30 cellular contexts compared by ENCODE assay signal in genomic region chr2:158140201-158140600, GRCh38. TPM values are rescaled to one million over a fixed set of nuclear protein-coding genes. Genes with fewer than 3 reads are reported as not detected.
"Had no signal": no experiment of that assay in that cellular context is flagged by ENCODE, and none has a peak within 500 bp of the region (broad histone marks: within the 10 kb centered on the region; RNA-seq: fewer than 3 reads in every experiment).

No MANE protein-coding gene starts in this region.

- DNase-seq: activated B cell treated with CpG ODN at 0.5 μM for 24 hours; activated CD4-positive, alpha-beta memory T cell treated with anti-CD3 and anti-CD28 coated beads for 36 hours; activated CD4-positive, alpha-beta T cell treated with anti-CD3 and anti-CD28 coated beads for 4 hours; activated CD4-positive, alpha-beta T cell treated with anti-CD3 and anti-CD28 coated beads, Interleukin-2, amount 10 ng/mL, durations not matched to agents 24 days and 14 days; activated CD4-positive, alpha-beta T cell treated with anti-CD3 and anti-CD28 coated beads, Interleukin-2, amount 50 U/mL, for 1 hour; activated CD4-positive, alpha-beta T cell treated with anti-CD3 and anti-CD28 coated beads, Interleukin-2, amount 50 U/mL, for 4 hours; activated CD4-positive, CD25-positive, alpha-beta regulatory T cell treated with anti-CD3 and anti-CD28 coated beads, Interleukin-2, amount 50 U/mL, for 72 hours; activated CD8-positive, alpha-beta memory T cell treated with anti-CD3 and anti-CD28 coated beads, Interleukin-2, amount 50 U/mL, for 4 hours; activated CD8-positive, alpha-beta T cell treated with anti-CD3 and anti-CD28 coated beads for 36 hours; activated effector memory CD4-positive, alpha-beta T cell treated with anti-CD3 and anti-CD28 coated beads, Interleukin-2, amount 50 U/mL, for 16 hours; activated gamma-delta T cell treated with Interleukin-2 at 50 U/mL for 16 hours; activated naive CD4-positive, alpha-beta T cell; activated naive CD4-positive, alpha-beta T cell treated with anti-CD3 and anti-CD28 coated beads for 36 hours; activated naive CD4-positive, alpha-beta T cell treated with anti-CD3 and anti-CD28 coated beads, Interleukin-2, amount 50 U/mL, for 16 hours; activated naive CD8-positive, alpha-beta T cell treated with anti-CD3 and anti-CD28 coated beads for 36 hours; activated T-cell treated with anti-CD3 and anti-CD28 coated beads for 4 hours; activated T-cell treated with anti-CD3 and anti-CD28 coated beads, Interleukin-2, amount 50 U/mL, for 1 hour; activated T-cell treated with anti-CD3 and anti-CD28 coated beads, Interleukin-2, amount 50 U/mL, for 4 hours; activated T-cell treated with anti-CD3 and anti-CD28 coated beads, Interleukin-2, amount 50 U/mL, for 72 hours; adrenal gland; amniotic stem cell; aorta; body of pancreas; brain microvascular endothelial cell; central memory CD4-positive, alpha-beta T cell; T-helper 1 cell; T-helper 2 cell; T-helper 9 cell had no signal

- H3K9me3 ChIP-seq: adrenal gland, body of pancreas, breast epithelium had no signal

- H3K27me3 ChIP-seq: adrenal gland, body of pancreas, brain microvascular endothelial cell, breast epithelium had no signal

- H3K27ac ChIP-seq: adrenal gland, body of pancreas, brain microvascular endothelial cell, breast epithelium, VCaP had no signal

- H3K36me3 ChIP-seq: adrenal gland, brain microvascular endothelial cell, breast epithelium had no signal

- H3K4me3 ChIP-seq: adrenal gland, body of pancreas, breast epithelium had no signal

RNA-seq across cellular contexts. Expression of gene UPP2, which starts 38.5 kb away (rescaled TPM):
- polyA plus RNA-seq: aorta had no signal
